8 cellular contexts compared by ENCODE assay signal in genomic region chr19:44723299-44723951, GRCh38.
DNase-seq lines count a peak whose midpoint lies in the region; ATAC-seq, FAIRE-seq and TF ChIP-seq lines count a peak whose summit lies in the region.

No MANE protein-coding gene starts in this region.

- peaks cover 15% of the 10 kb centered on the region for H3K27me3 Mint-ChIP-seq in central memory CD8-positive, alpha-beta T cell

- FAIRE-seq in H54 (lab: Jason Lieb, UNC) = no peak

- ATAC-seq in HG03439 (IDR thresholded peaks at IDR 0.05; ENCODE audit: unreplicated experiment) = peak; percentile 15
- peak; percentile 27 for ATAC-seq in central memory CD8-positive, alpha-beta T cell (replicated peaks; ENCODE audit: extremely low read depth, poor library complexity, severe bottlenecking)

- TF ChIP-seq POLR2A in H54 (IDR thresholded peaks at IDR 0.05; ENCODE audit: low read depth, low read length) = no peak; the same call in 1 of the 2 replicates

- no peaks in the 10 kb centered on the region for H3K9me3 Mint-ChIP-seq in central memory CD8-positive, alpha-beta T cell

- no peak overlapping the region for H3K4me3 Mint-ChIP-seq in central memory CD8-positive, alpha-beta T cell

- no peak overlapping the region for H3K27ac Mint-ChIP-seq in central memory CD8-positive, alpha-beta T cell (ENCODE audit: low read depth)

- DNase-seq in NK-92 treated with Interleukin-12 subunit alpha and Interleukin-12 subunit beta, amount 100 ng/mL, for 24 hours (lab: John Stamatoyannopoulos, UW) = peak; percentile 53
- DNase-seq in NK-92 (lab: John Stamatoyannopoulos, UW; ENCODE audit: unreplicated experiment) (no peak), retina (peak; percentile 34), NAMALWA (ENCODE audit: low spot score) (no peak), midbrain (lab: John Stamatoyannopoulos, UW) (no peak), H54 (ENCODE audit: insufficient read length, low spot score) (no peak)
- DNase-seq in central memory CD8-positive, alpha-beta T cell (ENCODE audit: low spot score in 2 of 2) = no peak

- H3K4me1 Mint-ChIP-seq in central memory CD8-positive, alpha-beta T cell = peaks cover 20% of the 10 kb centered on the region

- H3K36me3 Mint-ChIP-seq in central memory CD8-positive, alpha-beta T cell (ENCODE audit: insufficient read depth) = peaks cover 9% of the 10 kb centered on the region

Comparison
In these comparisons a context has a peak if more than half of its experiments do, and no peak if none do; other contexts are left out.
1. DNase-seq: peak in NK-92 treated with Interleukin-12 subunit alpha and Interleukin-12 subunit beta, amount 100 ng/mL, for 24 hours (single experiment) and retina (single experiment); none in NK-92 (single experiment), central memory CD8-positive, alpha-beta T cell (0 of 2), NAMALWA (single experiment), midbrain (single experiment) and H54 (single experiment).